8 cellular contexts compared by ENCODE assay signal in the genomic region with DNA sequence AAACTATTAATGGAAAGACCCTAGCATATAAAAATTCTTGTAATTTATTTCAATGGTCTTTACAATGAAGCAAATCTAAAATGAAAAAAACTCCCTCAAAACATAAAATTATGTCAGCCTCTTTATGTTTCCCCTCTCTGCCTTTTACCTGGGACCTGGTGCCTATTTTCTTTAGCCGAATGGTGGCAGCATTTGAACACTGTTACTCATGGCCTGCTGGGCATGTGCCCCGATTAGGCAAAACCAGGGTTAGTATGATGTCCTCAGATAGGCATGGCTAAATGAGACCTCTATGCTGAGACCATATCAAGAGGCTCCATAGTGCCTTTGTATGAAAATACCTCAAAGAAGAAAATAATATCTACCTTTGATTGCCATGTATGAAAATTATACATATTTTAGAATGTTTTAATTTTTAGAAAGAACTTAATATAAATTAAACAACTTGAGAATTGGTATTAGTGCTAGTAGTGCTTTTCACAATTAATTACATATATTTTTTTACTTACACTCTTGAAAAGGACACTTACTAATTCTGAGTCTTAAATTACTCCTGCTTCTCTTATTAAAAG. TPM values are rescaled to one million over a fixed set of nuclear protein-coding genes. Genes with fewer than 3 reads are reported as not detected.
DNase-seq lines count a peak whose midpoint lies in the region; ATAC-seq and TF ChIP-seq lines count a peak whose summit lies in the region.

No MANE protein-coding gene starts in this region.

- DNase-seq in D341Med (ENCODE audit: low spot score), result peak; percentile 35
- peak; percentile 44 for DNase-seq in HT1080 (ENCODE audit: low read depth)
- DNase-seq in RKO (ENCODE audit: low spot score), result peak; percentile 71
- peak; percentile 45 for DNase-seq in fibroblast of mammary gland (ENCODE audit: low read depth)
- no peak for DNase-seq in T-helper 2 cell treated with Interferon-gamma antibody and Interleukin-4, amounts not matched to agents 5 μg/mL and 100 μg/mL, for 36 hours (ENCODE audit: low spot score)

- no peak overlapping the region for H3K4me3 Mint-ChIP-seq in T-helper 2 cell treated with Interferon-gamma antibody and Interleukin-4, amounts not matched to agents 5 μg/mL and 100 μg/mL, for 36 hours

- no peak overlapping the region for H3K27ac Mint-ChIP-seq in T-helper 2 cell treated with Interferon-gamma antibody and Interleukin-4, amounts not matched to agents 5 μg/mL and 100 μg/mL, for 36 hours

- H3K4me1 Mint-ChIP-seq in T-helper 2 cell treated with Interferon-gamma antibody and Interleukin-4, amounts not matched to agents 5 μg/mL and 100 μg/mL, for 36 hours (ENCODE audit: low read depth), result no peaks in the 10 kb centered on the region

- H3K36me3 Mint-ChIP-seq in T-helper 2 cell treated with Interferon-gamma antibody and Interleukin-4, amounts not matched to agents 5 μg/mL and 100 μg/mL, for 36 hours (ENCODE audit: low read depth), result no peaks in the 10 kb centered on the region

- H3K4me3 ChIP-seq in fibroblast of mammary gland (ENCODE audit: control insufficient read depth, low read depth, low read length), result no peak overlapping the region

- no peaks in the 10 kb centered on the region for H3K9me3 Mint-ChIP-seq in T-helper 2 cell treated with Interferon-gamma antibody and Interleukin-4, amounts not matched to agents 5 μg/mL and 100 μg/mL, for 36 hours

- H3K27me3 Mint-ChIP-seq in T-helper 2 cell treated with Interferon-gamma antibody and Interleukin-4, amounts not matched to agents 5 μg/mL and 100 μg/mL, for 36 hours (ENCODE audit: low read depth), result peaks cover 30% of the 10 kb centered on the region

- ATAC-seq in GM18861 (IDR thresholded peaks at IDR 0.05; ENCODE audit: unreplicated experiment), result peak; percentile 50
- ATAC-seq in HG02623 (IDR thresholded peaks at IDR 0.05; ENCODE audit: unreplicated experiment), result no peak
- no peak for ATAC-seq in GM21381 (IDR thresholded peaks at IDR 0.05; ENCODE audit: unreplicated experiment)

- peak; percentile 56 for TF ChIP-seq CTCF in fibroblast of mammary gland (conservative IDR thresholded peaks at IDR 0.05; ENCODE audit: control insufficient read depth, insufficient read depth, low read depth, low read length)

RNA-seq across cellular contexts. Expression of a gene that starts 22.5 kb away (rescaled TPM):
- 0.10 TPM in 1 of 2 replicates, not detected in the other for total RNA-seq in HT1080 (2014; rRNA removed; shearing (Covaris generic))
- not detected in 2 replicates for polyA plus RNA-seq in HT1080 (2015; cell fraction: cytosol; rRNA removed)
- 0.18 TPM in 1 of 2 replicates, not detected in the other for polyA plus RNA-seq in HT1080 (2015; cell fraction: nucleus; rRNA removed)
